ENCODE assay signal across 10 cellular contexts in genomic region chr3:64008017-64008416, GRCh38.
"Had no signal": no experiment of that assay in that cellular context is flagged by ENCODE, and none has a peak within 500 bp of the region (broad histone marks: within the 10 kb centered on the region; RNA-seq: fewer than 3 reads in every experiment).

No MANE protein-coding gene starts in this region.

- H3K4me1 ChIP-seq: vagina had no signal

- DNase-seq: activated CD4-positive, alpha-beta T cell treated with anti-CD3 and anti-CD28 coated beads for 4 hours; activated gamma-delta T cell treated with Interleukin-2 at 50 U/mL for 16 hours; activated T-cell treated with anti-CD3 and anti-CD28 coated beads, Interleukin-2, amount 50 U/mL, for 4 hours; hippocampal formation; retina; stimulated activated CD4-positive, alpha-beta T cell treated with anti-CD3 and anti-CD28 coated beads, Interleukin-15, amount 100 ng/mL, for 24 hours; stimulated activated CD4-positive, alpha-beta T cell treated with anti-CD3 and anti-CD28 coated beads, Interleukin-4, amount 100 ng/mL, for 24 hours; stomach; tibial artery had no signal

- H3K27ac ChIP-seq: vagina had no signal

- H3K9me3 Mint-ChIP-seq: activated T-cell treated with anti-CD3 and anti-CD28 coated beads, Interleukin-2, amount 50 U/mL, for 4 hours had no signal

- H3K4me3 Mint-ChIP-seq: activated T-cell treated with anti-CD3 and anti-CD28 coated beads, Interleukin-2, amount 50 U/mL, for 4 hours had no signal

- H3K4me3 ChIP-seq: stomach, tibial artery, vagina had no signal

- H3K9me3 ChIP-seq: stomach, tibial artery, vagina had no signal

- H3K27me3 ChIP-seq: stomach, tibial artery, vagina had no signal
